Comparison of ENCODE assay signal across 10 cellular contexts in genomic region chr2:152047826-152048476, GRCh38. TPM values are rescaled to one million over a fixed set of nuclear protein-coding genes. Genes with fewer than 3 reads are reported as not detected.
A peak's percentile ranks its signal among the peaks of the same experiment; 100 is the strongest.
DNase-seq lines count a peak whose midpoint lies in the region; ATAC-seq and TF ChIP-seq lines count a peak whose summit lies in the region.
"Had no signal": no experiment of that assay in that cellular context is flagged by ENCODE, and none has a peak within 500 bp of the region (broad histone marks: within the 10 kb centered on the region; RNA-seq: fewer than 3 reads in every experiment).

No MANE protein-coding gene starts in this region.

- no peak for DNase-seq in AG04450 (ENCODE audit: low read depth, low spot score)
- peak; percentile 58 for DNase-seq in GM12865 (ENCODE audit: low read depth)
- DNase-seq in NCI-H460 (ENCODE audit: extremely low read depth, low read depth), result peak; percentile 17
- no peak for DNase-seq in epithelial cell of proximal tubule (ENCODE audit: low read depth)
- no peak for DNase-seq in tibial nerve (ENCODE audit: low spot score in 2 of 2)
- DNase-seq in globus pallidus (ENCODE audit: low spot score), result no peak
- DNase-seq in activated CD8-positive, alpha-beta memory T cell treated with anti-CD3 and anti-CD28 coated beads for 24 hours, result no peak
- DNase-seq: activated CD4-positive, CD25-positive, alpha-beta regulatory T cell; NCI-H1417 had no signal

- no peak for TF ChIP-seq POLR2A in tibial nerve (IDR thresholded peaks at IDR 0.05)

- 65 to 67% methylated on average over 6 of the region's 6 CpGs for WGBS in tibial nerve, 2 donors

- no peak for TF ChIP-seq EP300 in tibial nerve (IDR thresholded peaks at IDR 0.05)

- ATAC-seq in esophagus mucosa, result no peak

- CTCF ChIA-PET in AG04450 (lab: Charles Lee), result interaction anchor here (0.8 to 4.1 kb wide), 2 partner anchors 22 to 644 kb away, joined by 3 to 21 read pairs; no protein-coding TSS in a partner anchor

- H3K4me3 ChIP-seq in AG04450 (ENCODE audit: low read depth, low read length) (no peak overlapping the region), GM12865 (ENCODE audit: low read depth, low read length) (no peak overlapping the region), epithelial cell of proximal tubule (ENCODE audit: low read depth, low read length) (no peak overlapping the region), tibial nerve (no peak overlapping the region)

- no peaks in the 10 kb centered on the region for H3K4me1 ChIP-seq in tibial nerve

- no peaks in the 10 kb centered on the region for H3K36me3 ChIP-seq in tibial nerve

- H3K9me3 ChIP-seq in AG04450 (ENCODE audit: control insufficient read depth, insufficient read depth, low read length) (no peaks in the 10 kb centered on the region), tibial nerve (no peaks in the 10 kb centered on the region)

- H3K27me3 ChIP-seq in AG04450 (ENCODE audit: control insufficient read depth, insufficient read depth, low read length) (no peaks in the 10 kb centered on the region), tibial nerve (no peaks in the 10 kb centered on the region)

- H3K27ac ChIP-seq in AG04450 (ENCODE audit: low read depth, low read length) (no peak overlapping the region), tibial nerve (no peak overlapping the region)

- peak; percentile 35; the same call in 1 of the 2 replicates for TF ChIP-seq CTCF in AG04450 (IDR thresholded peaks at IDR 0.05; ENCODE audit: low read depth, low read length)
- peak; percentile 55 for TF ChIP-seq CTCF in GM12865 (IDR thresholded peaks at IDR 0.05; ENCODE audit: insufficient read depth, low read depth, low read length, missing control alignments)
- TF ChIP-seq CTCF in epithelial cell of proximal tubule (conservative IDR thresholded peaks at IDR 0.05; ENCODE audit: low read depth, low read length), result peak; percentile 60
- no peak for TF ChIP-seq CTCF in tibial nerve (IDR thresholded peaks at IDR 0.05)

- POLR2A ChIA-PET in AG04450 (lab: Yijun Ruan, JAX), result no interaction called here

RNA-seq across cellular contexts. Expression of gene CACNB4, which starts 50.9 kb away (rescaled TPM):
- polyA plus RNA-seq in AG04450 (2011; rRNA removed), result 0.19 and 0.22 TPM in 2 replicates
- 0.26 and 0.41 TPM in 2 replicates for polyA minus RNA-seq in AG04450 (2011; rRNA and poly(A)+ RNA removed)
- 0.20 TPM in 1 of 2 replicates, not detected in the other for total RNA-seq in NCI-H460 (2014; rRNA removed; shearing (Covaris generic))
- 0.14 and 1.2 TPM in 2 replicates for polyA plus RNA-seq in NCI-H460 (2014; cell fraction: nucleus; rRNA removed)
- total RNA-seq in epithelial cell of proximal tubule, result 0.14 and 0.52 TPM in 2 replicates
- 9.6 TPM for total RNA-seq in esophagus mucosa
- 1 to 10 TPM; 3.5 to 4.8 (median 4.3) TPM for total RNA-seq in tibial nerve

Comparison
In these comparisons a context has a peak if more than half of its experiments do, and no peak if none do; other contexts are left out.
1. DNase-seq: peak in GM12865 (single experiment) and NCI-H460 (single experiment); none in AG04450 (single experiment), epithelial cell of proximal tubule (single experiment), tibial nerve (0 of 2), globus pallidus (single experiment) and activated CD8-positive, alpha-beta memory T cell treated with anti-CD3 and anti-CD28 coated beads for 24 hours (single experiment).
2. CTCF ChIP-seq: peak in AG04450 (single experiment), GM12865 (single experiment) and epithelial cell of proximal tubule (single experiment); none in tibial nerve (0 of 5).